Comparison of ENCODE assay signal across 13 cellular contexts in genomic region chr2:99442837-99443236, GRCh38. TPM values are rescaled to one million over a fixed set of nuclear protein-coding genes. Genes with fewer than 3 reads are reported as not detected.
DNase-seq lines count a peak whose midpoint lies in the region; ATAC-seq and TF ChIP-seq lines count a peak whose summit lies in the region.
"Had no signal": no experiment of that assay in that cellular context is flagged by ENCODE, and none has a peak within 500 bp of the region (broad histone marks: within the 10 kb centered on the region; RNA-seq: fewer than 3 reads in every experiment).

No MANE protein-coding gene starts in this region.

- no peaks in the 10 kb centered on the region for H3K4me1 ChIP-seq in osteoblast (ENCODE audit: insufficient read depth, low read length)
- H3K4me1 ChIP-seq: testis had no signal

- no peak overlapping the region for H3K4me3 Mint-ChIP-seq in activated CD4-positive, alpha-beta T cell treated with anti-CD3 and anti-CD28 coated beads for 36 hours
- H3K4me3 Mint-ChIP-seq: activated T-helper 1 cell treated with anti-CD3 and anti-CD28 coated beads, Interleukin-12 subunit alpha, Interleukin-12 subunit beta, Interleukin-2, Interleukin-4 antibody, amounts not matched to agents 30 ng/mL and 10 ng/mL and 1 ng/mL, durations not matched to agents 14 hours and 24 hours and 36 hours; immature natural killer cell had no signal

- in situ Hi-C loops in SK-MEL-5 (cut with HindIII; ENCODE audit: low pct_unique_long_range_greater_than_20kb, low sequenced_read_pairs): no loop called here

- no peak overlapping the region for H2AFZ ChIP-seq in osteoblast (ENCODE audit: low read length)

- H3K27me3 ChIP-seq in osteoblast (ENCODE audit: insufficient read depth, low read length): no peaks in the 10 kb centered on the region
- H3K27me3 ChIP-seq: testis had no signal

- DNase-seq in SK-MEL-5 (ENCODE audit: low read depth, low spot score) (peak; percentile 62), foreskin fibroblast (peak in 1 of 2 donors; percentile 13), osteoblast (ENCODE audit: insufficient read length, low spot score, missing footprints) (no peak), AG20443 (ENCODE audit: low spot score) (no peak), activated gamma-delta T cell (lab: John Stamatoyannopoulos, UW) (no peak)
- no peak for DNase-seq in activated CD4-positive, alpha-beta T cell treated with anti-CD3 and anti-CD28 coated beads for 36 hours
- no peak for DNase-seq in stimulated activated CD8-positive, alpha-beta memory T cell treated with anti-CD3 and anti-CD28 coated beads, Interleukin-4, amount 100 ng/mL, for 48 hours
- DNase-seq: cortex of kidney, immature natural killer cell, NCI-H524, testis had no signal

- no peak overlapping the region for H3K4me2 ChIP-seq in osteoblast (ENCODE audit: insufficient read depth, low read length)

- no peak overlapping the region for H3K27ac ChIP-seq in osteoblast (ENCODE audit: low read depth, low read length)
- H3K27ac ChIP-seq: testis had no signal

- peaks cover 18% of the 10 kb centered on the region for H3K79me2 ChIP-seq in osteoblast (ENCODE audit: insufficient read depth, low read length)

- no peak overlapping the region for H3K4me3 ChIP-seq in foreskin fibroblast (ENCODE audit: low read depth in 1 of 2, low read length in 2 of 2)
- H3K4me3 ChIP-seq in osteoblast (ENCODE audit: insufficient read depth, low read length): no peak overlapping the region
- H3K4me3 ChIP-seq: testis had no signal

- peak; percentile 29; the same call in 2 of the 3 replicates for TF ChIP-seq CTCF in GM12872 (IDR thresholded peaks at IDR 0.05; ENCODE audit: insufficient read depth, low read depth, low read length)
- peak; percentile 14 for TF ChIP-seq CTCF in foreskin fibroblast (IDR thresholded peaks at IDR 0.05; ENCODE audit: low read depth, low read length)
- TF ChIP-seq CTCF in osteoblast (IDR thresholded peaks at IDR 0.05; ENCODE audit: extremely low read depth, low read depth, low read length): peak; percentile 12

- peaks cover 11% of the 10 kb centered on the region for H3K36me3 ChIP-seq in osteoblast (ENCODE audit: insufficient read depth, low read length)

- POLR2A ChIA-PET in activated CD4-positive, alpha-beta T cell treated with anti-CD3 and anti-CD28 coated beads for 36 hours (lab: Charles Lee): no interaction called here

- H3K36me3 Mint-ChIP-seq in activated CD4-positive, alpha-beta T cell treated with anti-CD3 and anti-CD28 coated beads for 36 hours (ENCODE audit: low read depth): peaks cover 17% of the 10 kb centered on the region

- no peak overlapping the region for H3K27ac Mint-ChIP-seq in activated CD4-positive, alpha-beta T cell treated with anti-CD3 and anti-CD28 coated beads for 36 hours
- H3K27ac Mint-ChIP-seq: activated T-helper 1 cell treated with anti-CD3 and anti-CD28 coated beads, Interleukin-12 subunit alpha, Interleukin-12 subunit beta, Interleukin-2, Interleukin-4 antibody, amounts not matched to agents 30 ng/mL and 10 ng/mL and 1 ng/mL, durations not matched to agents 14 hours and 24 hours and 36 hours; immature natural killer cell had no signal

- no peaks in the 10 kb centered on the region for H3K9me3 ChIP-seq in osteoblast (ENCODE audit: low read depth, low read length)
- H3K9me3 ChIP-seq: testis had no signal

- CTCF ChIA-PET in activated CD4-positive, alpha-beta T cell treated with anti-CD3 and anti-CD28 coated beads for 36 hours (lab: Charles Lee): interaction anchor here (0.9 kb wide), 1 partner anchor 13 kb away, joined by 3 read pairs; no protein-coding TSS in a partner anchor

- no peaks in the 10 kb centered on the region for H4K20me1 ChIP-seq in osteoblast (ENCODE audit: insufficient read depth, low read length)

- H3K27me3 Mint-ChIP-seq in activated CD4-positive, alpha-beta T cell treated with anti-CD3 and anti-CD28 coated beads for 36 hours: no peaks in the 10 kb centered on the region

- peaks cover 15% of the 10 kb centered on the region for H3K4me1 Mint-ChIP-seq in activated CD4-positive, alpha-beta T cell treated with anti-CD3 and anti-CD28 coated beads for 36 hours

- H3K9me3 Mint-ChIP-seq in activated CD4-positive, alpha-beta T cell treated with anti-CD3 and anti-CD28 coated beads for 36 hours (ENCODE audit: low read depth): no peaks in the 10 kb centered on the region
- H3K9me3 Mint-ChIP-seq: activated T-helper 1 cell treated with anti-CD3 and anti-CD28 coated beads, Interleukin-12 subunit alpha, Interleukin-12 subunit beta, Interleukin-2, Interleukin-4 antibody, amounts not matched to agents 30 ng/mL and 10 ng/mL and 1 ng/mL, durations not matched to agents 14 hours and 24 hours and 36 hours; immature natural killer cell had no signal

- no peak for ATAC-seq in activated CD4-positive, alpha-beta T cell treated with anti-CD3 and anti-CD28 coated beads for 36 hours

- intact Hi-C loops in activated CD4-positive, alpha-beta T cell treated with anti-CD3 and anti-CD28 coated beads for 36 hours (cut with DNase I, micrococcal nuclease): no loop called here

RNA-seq across cellular contexts. Expression of gene REV1, which starts 47.0 kb away (rescaled TPM):
- total RNA-seq in SK-MEL-5 (2014; rRNA removed; shearing (Covaris generic)): 17.7 and 19.1 TPM in 2 replicates
- 9.5 and 10.2 TPM in 2 replicates for polyA plus RNA-seq in SK-MEL-5 (2015; cell fraction: cytosol; rRNA removed)
- 128 and 132 TPM in 2 replicates for polyA plus RNA-seq in SK-MEL-5 (2015; cell fraction: nucleus; rRNA removed)
- 37.3 and 41.0 TPM in 2 replicates for total RNA-seq in osteoblast
- total RNA-seq in activated CD4-positive, alpha-beta T cell treated with anti-CD3 and anti-CD28 coated beads for 36 hours: 10 to 100 TPM; 30.0 to 38.2 TPM
